21 cellular contexts compared by ENCODE assay signal in genomic region chr21:35585878-35586277, GRCh38.
"Had no signal": no experiment of that assay in that cellular context is flagged by ENCODE, and none has a peak within 500 bp of the region (broad histone marks: within the 10 kb centered on the region; RNA-seq: fewer than 3 reads in every experiment).

No MANE protein-coding gene starts in this region.

- H3K4me3 ChIP-seq: spleen, testis, vagina had no signal

- H3K27me3 ChIP-seq: brain microvascular endothelial cell, testis, vagina had no signal

- H3K36me3 ChIP-seq: brain microvascular endothelial cell, spleen, vagina had no signal

- H3K9me3 ChIP-seq: spleen, testis, vagina had no signal

- H3K4me1 ChIP-seq: testis, vagina had no signal

- DNase-seq: activated B cell treated with CpG ODN at 0.5 μM for 24 hours; activated CD4-positive, alpha-beta T cell treated with anti-CD3 and anti-CD28 coated beads, Interleukin-2, amount 50 U/mL, for 1 hour; activated CD8-positive, alpha-beta T cell treated with anti-CD3 and anti-CD28 coated beads for 36 hours; activated gamma-delta T cell treated with Interleukin-2 at 50 U/mL for 16 hours; activated naive CD4-positive, alpha-beta T cell treated with anti-CD3 and anti-CD28 coated beads, Interleukin-2, amount 50 U/mL, for 16 hours; activated T-cell treated with anti-CD3 and anti-CD28 coated beads, Interleukin-2, amount 50 U/mL, for 4 hours; amniotic stem cell; brain microvascular endothelial cell; caudate nucleus; cortex of kidney; head of caudate nucleus; hippocampal formation; left cardiac atrium; left ventricle myocardium superior; posterior cingulate gyrus; right cardiac atrium; spleen; stimulated activated naive CD4-positive, alpha-beta T cell treated with Interleukin-2 at 50 U/mL for 16 hours; testis; trophoblast cell had no signal

- H3K27ac ChIP-seq: brain microvascular endothelial cell, spleen, testis, vagina had no signal
